Comparison of ENCODE assay signal across 1 cellular context in the genomic region with DNA sequence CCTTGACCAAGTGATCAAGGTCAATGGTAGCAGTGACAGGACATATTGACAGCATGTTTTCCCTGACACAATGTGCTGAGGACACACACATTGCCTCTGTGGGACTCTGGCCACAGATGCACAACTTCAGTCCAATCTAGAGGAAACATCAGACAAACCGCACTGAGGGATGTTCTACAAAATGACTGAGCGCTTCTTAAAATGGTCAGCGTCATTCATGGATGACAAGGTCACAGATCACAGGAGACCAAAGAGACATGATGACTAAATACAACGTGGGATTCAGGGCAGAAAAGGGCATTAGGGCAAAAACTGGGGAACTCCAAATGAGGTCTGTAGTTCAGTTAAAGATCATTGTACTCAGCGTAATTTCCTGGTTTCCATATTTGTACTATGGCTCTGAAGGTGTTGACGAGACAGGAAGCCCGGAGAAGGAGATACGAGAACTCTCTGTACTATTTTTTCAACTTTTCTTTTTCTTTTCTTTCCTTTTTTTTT.
TF ChIP-seq lines count a peak whose summit lies in the region.

No MANE protein-coding gene starts in this region.

TF ChIP-seq in GM12878, 131 proteins besides CTCF, POLR2A, EP300 and RAD21 (continues in another document):
- TF ChIP-seq STAT3 (IDR thresholded peaks at IDR 0.05; ENCODE audit: low read depth, low read length): 0 out of 2 replicates have a peak, but pooled peaks have one; percentile 36
- no peak for TF ChIP-seq ATF3 (IDR thresholded peaks at IDR 0.05; ENCODE audit: borderline replicate concordance, extremely low read depth, low read depth, low read length)
- TF ChIP-seq IKZF1 (conservative IDR thresholded peaks at IDR 0.05): peak; percentile 86
- TF ChIP-seq SMC3 (IDR thresholded peaks at IDR 0.05; ENCODE audit: borderline replicate concordance, low read length): no peak; the same call in 1 of the 2 replicates
- TF ChIP-seq, protein P1, sequence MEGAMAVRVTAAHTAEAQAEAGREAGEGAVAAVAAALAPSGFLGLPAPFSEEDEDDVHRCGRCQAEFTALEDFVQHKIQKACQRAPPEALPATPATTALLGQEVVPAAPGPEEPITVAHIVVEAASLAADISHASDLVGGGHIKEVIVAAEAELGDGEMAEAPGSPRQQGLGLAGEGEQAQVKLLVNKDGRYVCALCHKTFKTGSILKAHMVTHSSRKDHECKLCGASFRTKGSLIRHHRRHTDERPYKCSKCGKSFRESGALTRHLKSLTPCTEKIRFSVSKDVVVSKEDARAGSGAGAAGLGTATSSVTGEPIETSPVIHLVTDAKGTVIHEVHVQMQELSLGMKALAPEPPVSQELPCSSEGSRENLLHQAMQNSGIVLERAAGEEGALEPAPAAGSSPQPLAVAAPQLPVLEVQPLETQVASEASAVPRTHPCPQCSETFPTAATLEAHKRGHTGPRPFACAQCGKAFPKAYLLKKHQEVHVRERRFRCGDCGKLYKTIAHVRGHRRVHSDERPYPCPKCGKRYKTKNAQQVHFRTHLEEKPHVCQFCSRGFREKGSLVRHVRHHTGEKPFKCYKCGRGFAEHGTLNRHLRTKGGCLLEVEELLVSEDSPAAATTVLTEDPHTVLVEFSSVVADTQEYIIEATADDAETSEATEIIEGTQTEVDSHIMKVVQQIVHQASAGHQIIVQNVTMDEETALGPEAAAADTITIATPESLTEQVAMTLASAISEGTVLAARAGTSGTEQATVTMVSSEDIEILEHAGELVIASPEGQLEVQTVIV (IDR thresholded peaks at IDR 0.05; ENCODE audit: borderline replicate concordance, partially characterized antibody): peak; percentile 17
- TF ChIP-seq GATAD2B (conservative IDR thresholded peaks at IDR 0.05; ENCODE audit: low read depth): peak; percentile 67
- TF ChIP-seq ZBED1 (IDR thresholded peaks at IDR 0.05; ENCODE audit: borderline replicate concordance): peak; percentile 42; the same call in 1 of the 2 replicates
- peak; percentile 79 for TF ChIP-seq MEF2B (IDR thresholded peaks at IDR 0.05; ENCODE audit: partially characterized antibody, poor library complexity, severe bottlenecking)
- TF ChIP-seq SUPT20H (IDR thresholded peaks at IDR 0.05; ENCODE audit: borderline replicate concordance, control insufficient read depth, low read depth, low read length): no peak
- TF ChIP-seq, protein P2, sequence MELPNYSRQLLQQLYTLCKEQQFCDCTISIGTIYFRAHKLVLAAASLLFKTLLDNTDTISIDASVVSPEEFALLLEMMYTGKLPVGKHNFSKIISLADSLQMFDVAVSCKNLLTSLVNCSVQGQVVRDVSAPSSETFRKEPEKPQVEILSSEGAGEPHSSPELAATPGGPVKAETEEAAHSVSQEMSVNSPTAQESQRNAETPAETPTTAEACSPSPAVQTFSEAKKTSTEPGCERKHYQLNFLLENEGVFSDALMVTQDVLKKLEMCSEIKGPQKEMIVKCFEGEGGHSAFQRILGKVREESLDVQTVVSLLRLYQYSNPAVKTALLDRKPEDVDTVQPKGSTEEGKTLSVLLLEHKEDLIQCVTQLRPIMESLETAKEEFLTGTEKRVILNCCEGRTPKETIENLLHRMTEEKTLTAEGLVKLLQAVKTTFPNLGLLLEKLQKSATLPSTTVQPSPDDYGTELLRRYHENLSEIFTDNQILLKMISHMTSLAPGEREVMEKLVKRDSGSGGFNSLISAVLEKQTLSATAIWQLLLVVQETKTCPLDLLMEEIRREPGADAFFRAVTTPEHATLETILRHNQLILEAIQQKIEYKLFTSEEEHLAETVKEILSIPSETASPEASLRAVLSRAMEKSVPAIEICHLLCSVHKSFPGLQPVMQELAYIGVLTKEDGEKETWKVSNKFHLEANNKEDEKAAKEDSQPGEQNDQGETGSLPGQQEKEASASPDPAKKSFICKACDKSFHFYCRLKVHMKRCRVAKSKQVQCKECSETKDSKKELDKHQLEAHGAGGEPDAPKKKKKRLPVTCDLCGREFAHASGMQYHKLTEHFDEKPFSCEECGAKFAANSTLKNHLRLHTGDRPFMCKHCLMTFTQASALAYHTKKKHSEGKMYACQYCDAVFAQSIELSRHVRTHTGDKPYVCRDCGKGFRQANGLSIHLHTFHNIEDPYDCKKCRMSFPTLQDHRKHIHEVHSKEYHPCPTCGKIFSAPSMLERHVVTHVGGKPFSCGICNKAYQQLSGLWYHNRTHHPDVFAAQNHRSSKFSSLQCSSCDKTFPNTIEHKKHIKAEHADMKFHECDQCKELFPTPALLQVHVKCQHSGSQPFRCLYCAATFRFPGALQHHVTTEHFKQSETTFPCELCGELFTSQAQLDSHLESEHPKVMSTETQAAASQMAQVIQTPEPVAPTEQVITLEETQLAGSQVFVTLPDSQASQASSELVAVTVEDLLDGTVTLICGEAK (IDR thresholded peaks at IDR 0.05; ENCODE audit: borderline replicate concordance): no peak
- TF ChIP-seq ZNF274 (IDR thresholded peaks at IDR 0.05; ENCODE audit: insufficient read depth, insufficient read length): no peak
- TF ChIP-seq, protein P3, sequence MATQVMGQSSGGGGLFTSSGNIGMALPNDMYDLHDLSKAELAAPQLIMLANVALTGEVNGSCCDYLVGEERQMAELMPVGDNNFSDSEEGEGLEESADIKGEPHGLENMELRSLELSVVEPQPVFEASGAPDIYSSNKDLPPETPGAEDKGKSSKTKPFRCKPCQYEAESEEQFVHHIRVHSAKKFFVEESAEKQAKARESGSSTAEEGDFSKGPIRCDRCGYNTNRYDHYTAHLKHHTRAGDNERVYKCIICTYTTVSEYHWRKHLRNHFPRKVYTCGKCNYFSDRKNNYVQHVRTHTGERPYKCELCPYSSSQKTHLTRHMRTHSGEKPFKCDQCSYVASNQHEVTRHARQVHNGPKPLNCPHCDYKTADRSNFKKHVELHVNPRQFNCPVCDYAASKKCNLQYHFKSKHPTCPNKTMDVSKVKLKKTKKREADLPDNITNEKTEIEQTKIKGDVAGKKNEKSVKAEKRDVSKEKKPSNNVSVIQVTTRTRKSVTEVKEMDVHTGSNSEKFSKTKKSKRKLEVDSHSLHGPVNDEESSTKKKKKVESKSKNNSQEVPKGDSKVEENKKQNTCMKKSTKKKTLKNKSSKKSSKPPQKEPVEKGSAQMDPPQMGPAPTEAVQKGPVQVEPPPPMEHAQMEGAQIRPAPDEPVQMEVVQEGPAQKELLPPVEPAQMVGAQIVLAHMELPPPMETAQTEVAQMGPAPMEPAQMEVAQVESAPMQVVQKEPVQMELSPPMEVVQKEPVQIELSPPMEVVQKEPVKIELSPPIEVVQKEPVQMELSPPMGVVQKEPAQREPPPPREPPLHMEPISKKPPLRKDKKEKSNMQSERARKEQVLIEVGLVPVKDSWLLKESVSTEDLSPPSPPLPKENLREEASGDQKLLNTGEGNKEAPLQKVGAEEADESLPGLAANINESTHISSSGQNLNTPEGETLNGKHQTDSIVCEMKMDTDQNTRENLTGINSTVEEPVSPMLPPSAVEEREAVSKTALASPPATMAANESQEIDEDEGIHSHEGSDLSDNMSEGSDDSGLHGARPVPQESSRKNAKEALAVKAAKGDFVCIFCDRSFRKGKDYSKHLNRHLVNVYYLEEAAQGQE (IDR thresholded peaks at IDR 0.05; ENCODE audit: low read depth, low read length): no peak
- TF ChIP-seq, protein P4, sequence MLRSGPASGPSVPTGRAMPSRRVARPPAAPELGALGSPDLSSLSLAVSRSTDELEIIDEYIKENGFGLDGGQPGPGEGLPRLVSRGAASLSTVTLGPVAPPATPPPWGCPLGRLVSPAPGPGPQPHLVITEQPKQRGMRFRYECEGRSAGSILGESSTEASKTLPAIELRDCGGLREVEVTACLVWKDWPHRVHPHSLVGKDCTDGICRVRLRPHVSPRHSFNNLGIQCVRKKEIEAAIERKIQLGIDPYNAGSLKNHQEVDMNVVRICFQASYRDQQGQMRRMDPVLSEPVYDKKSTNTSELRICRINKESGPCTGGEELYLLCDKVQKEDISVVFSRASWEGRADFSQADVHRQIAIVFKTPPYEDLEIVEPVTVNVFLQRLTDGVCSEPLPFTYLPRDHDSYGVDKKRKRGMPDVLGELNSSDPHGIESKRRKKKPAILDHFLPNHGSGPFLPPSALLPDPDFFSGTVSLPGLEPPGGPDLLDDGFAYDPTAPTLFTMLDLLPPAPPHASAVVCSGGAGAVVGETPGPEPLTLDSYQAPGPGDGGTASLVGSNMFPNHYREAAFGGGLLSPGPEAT (IDR thresholded peaks at IDR 0.05; ENCODE audit: low read depth): peak; percentile 92
- TF ChIP-seq ZNF24 (IDR thresholded peaks at IDR 0.05): no peak; the same call in 1 of the 2 replicates
- TF ChIP-seq NFIC (IDR thresholded peaks at IDR 0.05; ENCODE audit: low read depth, low read length): peak; percentile 94
- peak; percentile 91 for TF ChIP-seq ATF7 (IDR thresholded peaks at IDR 0.05; ENCODE audit: low read depth)
- TF ChIP-seq ZZZ3 (IDR thresholded peaks at IDR 0.05; ENCODE audit: control insufficient read depth, insufficient read length, low read depth): no peak
- TF ChIP-seq SMARCA5 (IDR thresholded peaks at IDR 0.05): no peak
- peak; percentile 92; the same call in 1 of the 2 replicates for TF ChIP-seq CBFB (IDR thresholded peaks at IDR 0.05; ENCODE audit: low read depth)
- no peak for TF ChIP-seq ZBTB4 (CRISPR knock-in tag; IDR thresholded peaks at IDR 0.05)
- TF ChIP-seq SIX5 (IDR thresholded peaks at IDR 0.05; ENCODE audit: low read depth, low read length, severe bottlenecking): no peak
- TF ChIP-seq, protein P5, sequence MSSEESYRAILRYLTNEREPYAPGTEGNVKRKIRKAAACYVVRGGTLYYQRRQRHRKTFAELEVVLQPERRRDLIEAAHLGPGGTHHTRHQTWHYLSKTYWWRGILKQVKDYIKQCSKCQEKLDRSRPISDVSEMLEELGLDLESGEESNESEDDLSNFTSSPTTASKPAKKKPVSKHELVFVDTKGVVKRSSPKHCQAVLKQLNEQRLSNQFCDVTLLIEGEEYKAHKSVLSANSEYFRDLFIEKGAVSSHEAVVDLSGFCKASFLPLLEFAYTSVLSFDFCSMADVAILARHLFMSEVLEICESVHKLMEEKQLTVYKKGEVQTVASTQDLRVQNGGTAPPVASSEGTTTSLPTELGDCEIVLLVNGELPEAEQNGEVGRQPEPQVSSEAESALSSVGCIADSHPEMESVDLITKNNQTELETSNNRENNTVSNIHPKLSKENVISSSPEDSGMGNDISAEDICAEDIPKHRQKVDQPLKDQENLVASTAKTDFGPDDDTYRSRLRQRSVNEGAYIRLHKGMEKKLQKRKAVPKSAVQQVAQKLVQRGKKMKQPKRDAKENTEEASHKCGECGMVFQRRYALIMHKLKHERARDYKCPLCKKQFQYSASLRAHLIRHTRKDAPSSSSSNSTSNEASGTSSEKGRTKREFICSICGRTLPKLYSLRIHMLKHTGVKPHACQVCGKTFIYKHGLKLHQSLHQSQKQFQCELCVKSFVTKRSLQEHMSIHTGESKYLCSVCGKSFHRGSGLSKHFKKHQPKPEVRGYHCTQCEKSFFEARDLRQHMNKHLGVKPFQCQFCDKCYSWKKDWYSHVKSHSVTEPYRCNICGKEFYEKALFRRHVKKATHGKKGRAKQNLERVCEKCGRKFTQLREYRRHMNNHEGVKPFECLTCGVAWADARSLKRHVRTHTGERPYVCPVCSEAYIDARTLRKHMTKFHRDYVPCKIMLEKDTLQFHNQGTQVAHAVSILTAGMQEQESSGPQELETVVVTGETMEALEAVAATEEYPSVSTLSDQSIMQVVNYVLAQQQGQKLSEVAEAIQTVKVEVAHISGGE (CRISPR knock-in tag; IDR thresholded peaks at IDR 0.05): no peak
- TF ChIP-seq CREM (IDR thresholded peaks at IDR 0.05; ENCODE audit: low read depth): peak; percentile 94
- TF ChIP-seq PAX5 (IDR thresholded peaks at IDR 0.05; ENCODE audit: borderline replicate concordance, low read depth, low read length): peak; percentile 81; the same call in 1 of the 2 replicates
- peak; percentile 90 for TF ChIP-seq MTA2 (IDR thresholded peaks at IDR 0.05; ENCODE audit: low read depth)
- no peak for TF ChIP-seq ZSCAN29 (IDR thresholded peaks at IDR 0.05)
- TF ChIP-seq ETV6 (conservative IDR thresholded peaks at IDR 0.05 in 1 of 2, IDR thresholded peaks at IDR 0.05 in 1 of 2; ENCODE audit: borderline replicate concordance in 1 of 2, low read depth in 1 of 2): peak in 1 of 2 experiments; percentile 82; a peak in 2 of 4 replicates
- peak; percentile 98 for TF ChIP-seq ESRRA (IDR thresholded peaks at IDR 0.05; ENCODE audit: low read length)
- no peak for TF ChIP-seq HSF1 (IDR thresholded peaks at IDR 0.05; ENCODE audit: low read depth, low read length)
